1 cellular context compared by ENCODE assay signal in the genomic region with DNA sequence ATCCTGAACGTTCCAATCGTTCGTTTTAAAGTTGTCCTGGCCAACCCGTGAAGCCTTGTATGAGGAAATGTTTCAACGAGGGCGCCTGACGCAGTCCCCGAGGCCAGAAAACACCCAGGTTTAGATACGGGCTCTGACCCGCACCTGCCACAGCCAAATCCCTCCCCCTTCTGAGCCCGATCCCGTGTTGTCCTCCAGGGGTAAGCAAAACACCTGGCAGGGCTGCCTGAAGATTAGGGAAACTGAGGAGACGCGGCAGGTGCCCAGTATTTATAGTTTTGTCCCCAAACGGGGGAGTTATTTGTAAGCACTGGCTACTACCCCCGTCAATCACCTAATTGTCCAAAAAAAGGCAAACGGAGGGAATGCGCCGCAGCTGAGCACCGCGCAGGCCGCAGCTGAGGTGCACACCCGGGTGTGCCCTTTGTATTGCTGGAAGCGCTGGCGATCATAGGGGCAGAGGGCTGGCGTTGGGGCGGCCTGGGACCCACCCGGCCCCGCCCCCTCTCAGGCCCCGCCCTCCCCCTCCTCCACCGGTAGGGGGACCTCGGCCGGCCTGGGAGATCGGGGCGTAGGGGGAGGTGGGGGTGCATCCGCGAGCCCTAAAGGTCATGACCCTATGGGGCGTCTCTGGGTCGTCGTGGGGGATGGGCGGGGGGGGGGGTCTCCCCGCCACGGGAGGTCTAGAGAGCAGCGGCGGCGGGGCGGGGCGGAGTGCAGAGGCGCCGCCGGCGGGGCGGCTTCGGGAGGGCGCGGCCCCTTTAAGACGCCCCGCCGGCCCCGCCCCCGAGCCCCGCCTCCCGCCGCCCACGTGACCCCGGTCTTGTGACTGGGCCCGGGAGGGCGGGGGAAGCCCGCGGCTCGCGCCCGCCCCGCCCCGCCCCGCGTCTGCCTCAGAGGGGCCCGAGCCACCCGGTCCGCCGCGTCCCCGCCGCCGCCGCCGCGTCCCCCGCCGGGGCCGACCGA.
TF ChIP-seq lines count a peak whose summit lies in the region.

A gene with protein sequence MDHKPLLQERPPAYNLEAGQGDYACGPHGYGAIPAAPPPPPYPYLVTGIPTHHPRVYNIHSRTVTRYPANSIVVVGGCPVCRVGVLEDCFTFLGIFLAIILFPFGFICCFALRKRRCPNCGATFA (plus strand): TSS at position 896 of the 966 bp plus-strand sequence. CDS start 110 bp downstream, outside the sequence.

TF ChIP-seq in SK-N-SH, 30 proteins besides CTCF, POLR2A, EP300 and RAD21:
- TF ChIP-seq GABPA (IDR thresholded peaks at IDR 0.05; ENCODE audit: low read depth) (no peak), EZH2phosphoT487 (IDR thresholded peaks at IDR 0.05; ENCODE audit: borderline replicate concordance, low read depth) (no peak), RFX5 (IDR thresholded peaks at IDR 0.05; ENCODE audit: low read length) (no peak), YY1 (IDR thresholded peaks at IDR 0.05; ENCODE audit: low read depth) (no peak), SIN3A (IDR thresholded peaks at IDR 0.05; ENCODE audit: borderline replicate concordance, low read depth, low read length) (no peak), NRF1 (IDR thresholded peaks at IDR 0.05; ENCODE audit: low read depth, low read length) (no peak), FOSL2 (IDR thresholded peaks at IDR 0.05; ENCODE audit: borderline replicate concordance, low read depth) (no peak), SMC3 (IDR thresholded peaks at IDR 0.05; ENCODE audit: low read depth, low read length) (no peak), RCOR1 (IDR thresholded peaks at IDR 0.05; ENCODE audit: low read length) (no peak; the same call in 1 of the 2 replicates), FOXM1 (IDR thresholded peaks at IDR 0.05; ENCODE audit: low read depth) (no peak), MEF2A (IDR thresholded peaks at IDR 0.05; ENCODE audit: borderline replicate concordance, low read depth) (no peak), POLR2AphosphoS5 (IDR thresholded peaks at IDR 0.05; ENCODE audit: low read depth, low read length) (peak; percentile 94), CHD2 (IDR thresholded peaks at IDR 0.05; ENCODE audit: low read length, partially characterized antibody) (peak; percentile 40), JUND (IDR thresholded peaks at IDR 0.05) (no peak), MXI1 (IDR thresholded peaks at IDR 0.05; ENCODE audit: low read depth, low read length) (0 out of 2 replicates have a peak, but pooled peaks have one; percentile 26), TCF12 (IDR thresholded peaks at IDR 0.05) (no peak), TAF1 (IDR thresholded peaks at IDR 0.05; ENCODE audit: borderline replicate concordance, low read depth, low read length) (peak; percentile 73)
- TF ChIP-seq, protein P1, sequence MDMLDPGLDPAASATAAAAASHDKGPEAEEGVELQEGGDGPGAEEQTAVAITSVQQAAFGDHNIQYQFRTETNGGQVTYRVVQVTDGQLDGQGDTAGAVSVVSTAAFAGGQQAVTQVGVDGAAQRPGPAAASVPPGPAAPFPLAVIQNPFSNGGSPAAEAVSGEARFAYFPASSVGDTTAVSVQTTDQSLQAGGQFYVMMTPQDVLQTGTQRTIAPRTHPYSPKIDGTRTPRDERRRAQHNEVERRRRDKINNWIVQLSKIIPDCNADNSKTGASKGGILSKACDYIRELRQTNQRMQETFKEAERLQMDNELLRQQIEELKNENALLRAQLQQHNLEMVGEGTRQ (IDR thresholded peaks at IDR 0.05; ENCODE audit: borderline replicate concordance, low read depth, low read length): peak; percentile 75; the same call in 1 of the 2 replicates
- TF ChIP-seq, protein P2, sequence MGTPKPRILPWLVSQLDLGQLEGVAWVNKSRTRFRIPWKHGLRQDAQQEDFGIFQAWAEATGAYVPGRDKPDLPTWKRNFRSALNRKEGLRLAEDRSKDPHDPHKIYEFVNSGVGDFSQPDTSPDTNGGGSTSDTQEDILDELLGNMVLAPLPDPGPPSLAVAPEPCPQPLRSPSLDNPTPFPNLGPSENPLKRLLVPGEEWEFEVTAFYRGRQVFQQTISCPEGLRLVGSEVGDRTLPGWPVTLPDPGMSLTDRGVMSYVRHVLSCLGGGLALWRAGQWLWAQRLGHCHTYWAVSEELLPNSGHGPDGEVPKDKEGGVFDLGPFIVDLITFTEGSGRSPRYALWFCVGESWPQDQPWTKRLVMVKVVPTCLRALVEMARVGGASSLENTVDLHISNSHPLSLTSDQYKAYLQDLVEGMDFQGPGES (IDR thresholded peaks at IDR 0.05; ENCODE audit: low read depth, low read length): no peak
- TF ChIP-seq, protein P3, sequence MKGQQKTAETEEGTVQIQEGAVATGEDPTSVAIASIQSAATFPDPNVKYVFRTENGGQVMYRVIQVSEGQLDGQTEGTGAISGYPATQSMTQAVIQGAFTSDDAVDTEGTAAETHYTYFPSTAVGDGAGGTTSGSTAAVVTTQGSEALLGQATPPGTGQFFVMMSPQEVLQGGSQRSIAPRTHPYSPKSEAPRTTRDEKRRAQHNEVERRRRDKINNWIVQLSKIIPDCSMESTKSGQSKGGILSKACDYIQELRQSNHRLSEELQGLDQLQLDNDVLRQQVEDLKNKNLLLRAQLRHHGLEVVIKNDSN (IDR thresholded peaks at IDR 0.05; ENCODE audit: borderline replicate concordance, low read depth): peak; percentile 90
- TF ChIP-seq, protein P4, sequence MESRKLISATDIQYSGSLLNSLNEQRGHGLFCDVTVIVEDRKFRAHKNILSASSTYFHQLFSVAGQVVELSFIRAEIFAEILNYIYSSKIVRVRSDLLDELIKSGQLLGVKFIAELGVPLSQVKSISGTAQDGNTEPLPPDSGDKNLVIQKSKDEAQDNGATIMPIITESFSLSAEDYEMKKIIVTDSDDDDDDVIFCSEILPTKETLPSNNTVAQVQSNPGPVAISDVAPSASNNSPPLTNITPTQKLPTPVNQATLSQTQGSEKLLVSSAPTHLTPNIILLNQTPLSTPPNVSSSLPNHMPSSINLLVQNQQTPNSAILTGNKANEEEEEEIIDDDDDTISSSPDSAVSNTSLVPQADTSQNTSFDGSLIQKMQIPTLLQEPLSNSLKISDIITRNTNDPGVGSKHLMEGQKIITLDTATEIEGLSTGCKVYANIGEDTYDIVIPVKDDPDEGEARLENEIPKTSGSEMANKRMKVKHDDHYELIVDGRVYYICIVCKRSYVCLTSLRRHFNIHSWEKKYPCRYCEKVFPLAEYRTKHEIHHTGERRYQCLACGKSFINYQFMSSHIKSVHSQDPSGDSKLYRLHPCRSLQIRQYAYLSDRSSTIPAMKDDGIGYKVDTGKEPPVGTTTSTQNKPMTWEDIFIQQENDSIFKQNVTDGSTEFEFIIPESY (IDR thresholded peaks at IDR 0.05; ENCODE audit: borderline replicate concordance, low read depth): no peak
- TF ChIP-seq, protein P5, sequence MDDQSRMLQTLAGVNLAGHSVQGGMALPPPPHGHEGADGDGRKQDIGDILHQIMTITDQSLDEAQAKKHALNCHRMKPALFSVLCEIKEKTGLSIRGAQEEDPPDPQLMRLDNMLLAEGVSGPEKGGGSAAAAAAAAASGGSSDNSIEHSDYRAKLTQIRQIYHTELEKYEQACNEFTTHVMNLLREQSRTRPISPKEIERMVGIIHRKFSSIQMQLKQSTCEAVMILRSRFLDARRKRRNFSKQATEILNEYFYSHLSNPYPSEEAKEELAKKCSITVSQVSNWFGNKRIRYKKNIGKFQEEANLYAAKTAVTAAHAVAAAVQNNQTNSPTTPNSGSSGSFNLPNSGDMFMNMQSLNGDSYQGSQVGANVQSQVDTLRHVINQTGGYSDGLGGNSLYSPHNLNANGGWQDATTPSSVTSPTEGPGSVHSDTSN (IDR thresholded peaks at IDR 0.05): peak; percentile 40
